Comparison of ENCODE assay signal across 15 cellular contexts in the genomic region with DNA sequence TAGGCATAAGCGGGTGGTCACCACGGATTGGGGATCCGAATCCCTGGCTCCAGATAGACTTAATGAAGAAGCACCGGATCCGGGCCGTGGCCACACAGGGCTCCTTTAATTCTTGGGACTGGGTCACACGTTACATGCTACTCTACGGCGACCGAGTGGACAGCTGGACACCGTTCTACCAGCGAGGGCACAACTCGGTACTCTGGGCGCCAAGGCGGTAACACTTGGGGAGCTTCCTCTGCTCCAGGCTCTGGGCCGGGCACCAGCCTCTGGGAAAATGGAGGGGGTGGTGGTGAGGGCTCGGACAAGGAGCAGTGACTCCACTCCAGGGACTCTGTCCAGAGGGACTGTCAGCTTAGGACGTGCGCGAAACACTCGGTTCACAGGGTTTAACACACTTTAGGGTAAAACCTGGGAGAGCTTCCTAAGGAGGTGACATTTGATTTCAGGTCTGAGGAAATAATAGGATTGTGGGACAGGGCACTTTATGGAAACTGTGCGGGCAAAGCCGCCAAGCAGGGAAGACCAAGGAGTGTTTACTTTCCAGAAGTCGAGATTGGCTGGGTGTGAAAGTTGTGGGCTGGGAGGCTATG. TPM values are rescaled to one million over a fixed set of nuclear protein-coding genes. Genes with fewer than 3 reads are reported as not detected.
DNase-seq lines count a peak whose midpoint lies in the region; ATAC-seq and TF ChIP-seq lines count a peak whose summit lies in the region.
"Had no signal": no experiment of that assay in that cellular context is flagged by ENCODE, and none has a peak within 500 bp of the region (broad histone marks: within the 10 kb centered on the region; RNA-seq: fewer than 3 reads in every experiment).

No MANE protein-coding gene starts in this region.

- H3K9me3 Mint-ChIP-seq in CD4-positive, alpha-beta memory T cell: no peaks in the 10 kb centered on the region
- H3K9me3 Mint-ChIP-seq in natural killer cell treated with Interleukin-12 subunit alpha and Interleukin-12 subunit beta and Interleukin-15 and Interleukin-18, amount 100 ng/mL, for 72 hours: no peaks in the 10 kb centered on the region
- H3K9me3 Mint-ChIP-seq: activated naive CD4-positive, alpha-beta T cell treated with anti-CD3 and anti-CD28 coated beads for 36 hours had no signal

- H3K36me3 ChIP-seq in CD4-positive, alpha-beta memory T cell (ENCODE audit: insufficient read depth, low read length): no peaks in the 10 kb centered on the region
- no peaks in the 10 kb centered on the region for H3K36me3 ChIP-seq in body of pancreas (replicated peaks in 1 of 2; ENCODE audit: insufficient read depth in 1 of 2, low read depth in 2 of 2)
- peaks cover 5% of the 10 kb centered on the region for H3K36me3 ChIP-seq in iPS-15b (ENCODE audit: control insufficient read depth, insufficient read depth, low read length)
- no peaks in the 10 kb centered on the region for H3K36me3 ChIP-seq in prostate gland

- DNase-seq in CD4-positive, alpha-beta memory T cell: no peak
- DNase-seq in body of pancreas: no peak
- DNase-seq in prostate gland (ENCODE audit: low spot score): peak; percentile 47
- no peak for DNase-seq in GM20000 (ENCODE audit: low spot score)
- DNase-seq in NCI-H524 (lab: John Stamatoyannopoulos, UW): no peak
- no peak for DNase-seq in natural killer cell treated with Interleukin-12 subunit alpha and Interleukin-12 subunit beta and Interleukin-15 and Interleukin-18, amount 100 ng/mL, for 72 hours (ENCODE audit: low spot score)
- DNase-seq: activated CD4-positive, alpha-beta T cell treated with anti-CD3 and anti-CD28 coated beads, Interleukin-2, amount 50 U/mL, for 48 hours; BE2C; NCI-H226; PC-9; spleen; T-helper 2 cell had no signal

- H3K4me1 ChIP-seq in CD4-positive, alpha-beta memory T cell (ENCODE audit: insufficient read depth, low read length): peaks cover 44% of the 10 kb centered on the region
- H3K4me1 ChIP-seq in body of pancreas: peaks cover 36% of the 10 kb centered on the region
- H3K4me1 ChIP-seq in iPS-15b (ENCODE audit: control insufficient read depth, insufficient read depth, low read length): peaks cover 6% of the 10 kb centered on the region
- H3K4me1 ChIP-seq in prostate gland (replicated peaks): peaks cover 9% of the 10 kb centered on the region
- H3K4me1 ChIP-seq: BE2C had no signal

- no peak for ATAC-seq in body of pancreas
- ATAC-seq in GM18870 (IDR thresholded peaks at IDR 0.05; ENCODE audit: unreplicated experiment): no peak
- no peak for ATAC-seq in natural killer cell treated with Interleukin-12 subunit alpha and Interleukin-12 subunit beta and Interleukin-15 and Interleukin-18, amount 100 ng/mL, for 72 hours

- H3K4me1 Mint-ChIP-seq in CD4-positive, alpha-beta memory T cell: peaks cover 25 to 48% (median 39%) of the 10 kb centered on the region in 4 donors
- H3K4me1 Mint-ChIP-seq in natural killer cell treated with Interleukin-12 subunit alpha and Interleukin-12 subunit beta and Interleukin-15 and Interleukin-18, amount 100 ng/mL, for 72 hours (ENCODE audit: low read depth in 2 of 2): peaks cover 26 to 28% of the 10 kb centered on the region in 2 donors

- peak overlapping the region in 1 of 7 donors; percentile 63 for H3K27ac Mint-ChIP-seq in CD4-positive, alpha-beta memory T cell
- H3K27ac Mint-ChIP-seq in natural killer cell treated with Interleukin-12 subunit alpha and Interleukin-12 subunit beta and Interleukin-15 and Interleukin-18, amount 100 ng/mL, for 72 hours: no peak overlapping the region
- H3K27ac Mint-ChIP-seq: activated naive CD4-positive, alpha-beta T cell treated with anti-CD3 and anti-CD28 coated beads for 36 hours had no signal

- H3K27me3 Mint-ChIP-seq in CD4-positive, alpha-beta memory T cell: peaks cover 15 to 25% of the 10 kb centered on the region in 2 donors
- H3K27me3 Mint-ChIP-seq in natural killer cell treated with Interleukin-12 subunit alpha and Interleukin-12 subunit beta and Interleukin-15 and Interleukin-18, amount 100 ng/mL, for 72 hours: peaks cover 32 to 46% of the 10 kb centered on the region in 2 donors

- TF ChIP-seq CTCF in body of pancreas (IDR thresholded peaks at IDR 0.05): no peak
- TF ChIP-seq CTCF in prostate gland (IDR thresholded peaks at IDR 0.05): no peak
- no peak for TF ChIP-seq CTCF in GM20000 (IDR thresholded peaks at IDR 0.05; ENCODE audit: extremely low read depth, missing control alignments)

- H3K27me3 ChIP-seq in CD4-positive, alpha-beta memory T cell (ENCODE audit: insufficient read depth, low read length): peaks cover 12% of the 10 kb centered on the region
- no peaks in the 10 kb centered on the region for H3K27me3 ChIP-seq in body of pancreas
- peaks cover 49% of the 10 kb centered on the region for H3K27me3 ChIP-seq in iPS-15b (ENCODE audit: control insufficient read depth, insufficient read depth, low read length)
- H3K27me3 ChIP-seq in prostate gland (replicated peaks; ENCODE audit: insufficient read depth): no peaks in the 10 kb centered on the region
- H3K27me3 ChIP-seq: BE2C had no signal

- no peak overlapping the region for H3K27ac ChIP-seq in CD4-positive, alpha-beta memory T cell (ENCODE audit: low read depth, low read length)
- peak overlapping the region in 3 of 4 donors; percentile 25 to 48 (median 38) for H3K27ac ChIP-seq in body of pancreas
- peak overlapping the region; percentile 0 to 50 for H3K27ac ChIP-seq in prostate gland
- H3K27ac ChIP-seq: PC-9 had no signal

- intact Hi-C loops in CD4-positive, alpha-beta memory T cell (cut with micrococcal nuclease): no loop called here
- intact Hi-C loops in body of pancreas (cut with DNase I): loop anchor here (5.0 kb wide), 2 partner anchors 67 to 107 kb away; a partner anchor contains a TSS
- intact Hi-C loops in prostate gland (cut with DNase I): no loop called here

- POLR2A ChIA-PET in CD4-positive, alpha-beta memory T cell (lab: Charles Lee; ENCODE audit: partially characterized antibody): interaction anchor here (0.9 to 1.6 kb wide), 5 partner anchors 51 to 140 kb away, joined by 3 to 6 read pairs (median 4); a partner anchor contains a TSS

- CTCF ChIA-PET in CD4-positive, alpha-beta memory T cell (lab: Charles Lee; ENCODE audit: partially characterized antibody): interaction anchor here (1.5 to 3.2 kb wide), 2 partner anchors 80 to 106 kb away, joined by 3 to 12 read pairs; a partner anchor contains a TSS

- TF ChIP-seq POLR2A in body of pancreas (IDR thresholded peaks at IDR 0.05) (peak in 1 of 3 donors; percentile 15), prostate gland (IDR thresholded peaks at IDR 0.05) (no peak)

- no peak overlapping the region for H3K9ac ChIP-seq in iPS-15b (ENCODE audit: low read depth, low read length)

- peak overlapping the region in 7 of 8 donors; percentile 35 to 89 (median 82) for H3K4me3 Mint-ChIP-seq in CD4-positive, alpha-beta memory T cell
- no peak overlapping the region for H3K4me3 Mint-ChIP-seq in natural killer cell treated with Interleukin-12 subunit alpha and Interleukin-12 subunit beta and Interleukin-15 and Interleukin-18, amount 100 ng/mL, for 72 hours

- WGBS in body of pancreas, 2 donors: 37 to 46% methylated on average over 16 to 24 of the region's 24 CpGs
- 27% methylated on average over 24 of the region's 24 CpGs for WGBS in prostate gland

- no peak overlapping the region for H3K4me3 ChIP-seq in CD4-positive, alpha-beta memory T cell (ENCODE audit: low read length in 2 of 2)
- H3K4me3 ChIP-seq in body of pancreas: no peak overlapping the region
- H3K4me3 ChIP-seq in iPS-15b (ENCODE audit: low read depth, low read length): peak overlapping the region; percentile 77
- peak overlapping the region in 1 of 2 donors; percentile 35 for H3K4me3 ChIP-seq in prostate gland
- H3K4me3 ChIP-seq: PC-9 had no signal

- peaks cover 0 to 1% of the 10 kb centered on the region in 2 donors for H3K36me3 Mint-ChIP-seq in CD4-positive, alpha-beta memory T cell
- H3K36me3 Mint-ChIP-seq in natural killer cell treated with Interleukin-12 subunit alpha and Interleukin-12 subunit beta and Interleukin-15 and Interleukin-18, amount 100 ng/mL, for 72 hours: no peaks in the 10 kb centered on the region

- H3K9me3 ChIP-seq in CD4-positive, alpha-beta memory T cell (ENCODE audit: control insufficient read depth in 1 of 2, low read length in 2 of 2): no peaks in the 10 kb centered on the region
- H3K9me3 ChIP-seq in body of pancreas (no peaks in the 10 kb centered on the region), iPS-15b (ENCODE audit: control insufficient read depth, insufficient read depth, low read length) (no peaks in the 10 kb centered on the region), prostate gland (no peaks in the 10 kb centered on the region)
- H3K9me3 ChIP-seq: BE2C, spleen had no signal

RNA-seq across cellular contexts. Expression of a gene that starts 1.8 kb away (rescaled TPM):
- 1 to 10 TPM; 2.5 to 3.0 TPM for total RNA-seq in CD4-positive, alpha-beta memory T cell
- 1 to 10 TPM in 1 of 2 donors, not detected in 1; 1.2 TPM for polyA plus RNA-seq in CD4-positive, alpha-beta memory T cell
- total RNA-seq in body of pancreas (1 to 10 TPM; 4.9 to 6.7 TPM), prostate gland (1 to 10 TPM; 1.9 to 9.9 TPM)
- under 1 TPM; 0.17 to 0.39 TPM for total RNA-seq in natural killer cell treated with Interleukin-12 subunit alpha and Interleukin-12 subunit beta and Interleukin-15 and Interleukin-18, amount 100 ng/mL, for 72 hours

RNA-seq across cellular contexts. Expression of a gene that starts 2.5 kb away (rescaled TPM):
- under 1 TPM; 0.53 to 0.81 TPM for total RNA-seq in CD4-positive, alpha-beta memory T cell
- 10 to 100 TPM in 1 of 2 donors, 1 to 10 TPM in 1; 9.1 to 10.7 TPM for polyA plus RNA-seq in CD4-positive, alpha-beta memory T cell
- total RNA-seq in body of pancreas (under 1 TPM; 0.78 to 0.99 TPM), prostate gland (1 to 10 TPM; 1.2 to 10.0 TPM)
- total RNA-seq in natural killer cell treated with Interleukin-12 subunit alpha and Interleukin-12 subunit beta and Interleukin-15 and Interleukin-18, amount 100 ng/mL, for 72 hours: not detected
- total RNA-seq: PC-9 had no signal

RNA-seq across cellular contexts. Expression of a gene that starts 7.3 kb away (rescaled TPM):
- under 1 TPM; 0.15 to 0.22 TPM for total RNA-seq in CD4-positive, alpha-beta memory T cell
- polyA plus RNA-seq in CD4-positive, alpha-beta memory T cell: under 1 TPM; 0.16 to 0.32 TPM
- total RNA-seq in body of pancreas (100 to 1,000 TPM in 1 of 2 donors, 10 to 100 TPM in 1; 63.0 to 105 TPM), prostate gland (100 to 1,000 TPM in 1 of 2 donors, 10 to 100 TPM in 1; 87.4 to 102 TPM)
- under 1 TPM in 1 of 2 donors, not detected in 1; 0.73 TPM for total RNA-seq in natural killer cell treated with Interleukin-12 subunit alpha and Interleukin-12 subunit beta and Interleukin-15 and Interleukin-18, amount 100 ng/mL, for 72 hours

RNA-seq across cellular contexts. Expression of a gene that starts 25.0 kb away (rescaled TPM):
- total RNA-seq in CD4-positive, alpha-beta memory T cell: 10 to 100 TPM; 18.1 to 19.1 TPM
- 1 to 10 TPM; 3.0 to 5.0 TPM for polyA plus RNA-seq in CD4-positive, alpha-beta memory T cell
- 10 to 100 TPM; 64.1 to 80.4 TPM for total RNA-seq in body of pancreas
- 10 to 100 TPM; 36.8 to 57.7 TPM for total RNA-seq in prostate gland
- total RNA-seq in natural killer cell treated with Interleukin-12 subunit alpha and Interleukin-12 subunit beta and Interleukin-15 and Interleukin-18, amount 100 ng/mL, for 72 hours: 1 to 10 TPM; 3.9 to 8.0 TPM

Comparison
In these comparisons a context has a peak if more than half of its experiments do, and no peak if none do; other contexts are left out.
1. RNA of a gene that starts 7.3 kb away (total RNA-seq): 63.0 to 105 TPM in body of pancreas and 87.4 to 102 TPM in prostate gland; 0.73 TPM in natural killer cell treated with Interleukin-12 subunit alpha and Interleukin-12 subunit beta and Interleukin-15 and Interleukin-18, amount 100 ng/mL, for 72 hours and 0.15 to 0.22 TPM in CD4-positive, alpha-beta memory T cell; every median in the first group is over 10 times any median in the second.